1 cellular context compared by ENCODE assay signal in the genomic region with DNA sequence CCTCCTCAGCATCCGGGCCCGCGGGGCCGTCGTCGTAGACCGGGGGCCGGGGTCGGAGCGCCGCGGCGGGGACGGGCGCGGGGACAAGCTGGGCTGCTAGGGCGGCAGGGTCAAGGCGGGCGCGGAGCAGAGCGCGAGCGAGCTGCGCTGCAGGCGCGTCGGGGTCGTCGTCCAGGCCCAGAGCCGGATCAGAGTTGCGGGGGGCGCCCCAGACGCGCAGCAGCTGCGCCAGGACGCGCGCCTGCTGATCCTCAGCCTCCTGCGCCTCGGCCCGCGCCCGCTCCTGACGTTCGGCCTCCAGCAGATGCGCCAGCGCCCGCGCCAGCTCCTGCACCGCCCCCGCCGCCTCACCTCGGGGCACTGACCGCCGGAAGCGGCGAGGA.
TF ChIP-seq lines count a peak whose summit lies in the region.

No MANE protein-coding gene starts in this region.

TF ChIP-seq in endothelial cell of umbilical vein, 7 proteins besides CTCF, POLR2A, EP300 and RAD21:
- TF ChIP-seq EZH2 (IDR thresholded peaks at IDR 0.05; ENCODE audit: borderline replicate concordance, low read depth, low read length, severe bottlenecking), result peak; percentile 64
- no peak for TF ChIP-seq GATA2 (IDR thresholded peaks at IDR 0.05; ENCODE audit: insufficient read depth, insufficient read length, low read depth, low read length)
